ENCODE assay signal across 19 cellular contexts in genomic region chr18:67408240-67408639, GRCh38.
"Had no signal": no experiment of that assay in that cellular context is flagged by ENCODE, and none has a peak within 500 bp of the region (broad histone marks: within the 10 kb centered on the region; RNA-seq: fewer than 3 reads in every experiment).

No MANE protein-coding gene starts in this region.

- DNase-seq: cerebellar nuclear complex; colonic mucosa; effector CD4-positive, alpha-beta T cell; esophagus squamous epithelium; heart right ventricle; hypothalamus; islet precursor cell; mammary epithelial cell; naive thymus-derived CD8-positive, alpha-beta T cell; posterior cingulate gyrus; stimulated activated CD4-positive, alpha-beta T cell treated with anti-CD3 and anti-CD28 coated beads, Interleukin-2, amount 100 ng/mL, for 24 hours; stimulated activated CD4-positive, alpha-beta T cell treated with anti-CD3 and anti-CD28 coated beads, Interleukin-4, amount 100 ng/mL, for 4 hours; stimulated activated naive B cell treated with anti-CD40 and anti-IgM and Interleukin-4, amounts not matched to agents 10 μg/mL and 1 μg/mL and 100 μg/mL, for 72 hours; stomach; substantia nigra; transverse colon had no signal

- H3K4me3 ChIP-seq: colonic mucosa, esophagus squamous epithelium, heart right ventricle, skin epidermis, stomach, thoracic aorta, transverse colon had no signal

- H3K27ac Mint-ChIP-seq: naive thymus-derived CD8-positive, alpha-beta T cell; stimulated activated naive B cell treated with anti-CD40 and anti-IgM and Interleukin-4, amounts not matched to agents 10 μg/mL and 1 μg/mL and 100 μg/mL, for 72 hours had no signal

- H3K36me3 Mint-ChIP-seq: naive thymus-derived CD8-positive, alpha-beta T cell; stimulated activated naive B cell treated with anti-CD40 and anti-IgM and Interleukin-4, amounts not matched to agents 10 μg/mL and 1 μg/mL and 100 μg/mL, for 72 hours had no signal

- H3K4me3 Mint-ChIP-seq: naive thymus-derived CD8-positive, alpha-beta T cell; neural crest cell; stimulated activated naive B cell treated with anti-CD40 and anti-IgM and Interleukin-4, amounts not matched to agents 10 μg/mL and 1 μg/mL and 100 μg/mL, for 72 hours had no signal

- H3K4me1 Mint-ChIP-seq: neural crest cell; stimulated activated naive B cell treated with anti-CD40 and anti-IgM and Interleukin-4, amounts not matched to agents 10 μg/mL and 1 μg/mL and 100 μg/mL, for 72 hours had no signal

- H3K27me3 Mint-ChIP-seq: naive thymus-derived CD8-positive, alpha-beta T cell; stimulated activated naive B cell treated with anti-CD40 and anti-IgM and Interleukin-4, amounts not matched to agents 10 μg/mL and 1 μg/mL and 100 μg/mL, for 72 hours had no signal

- H3K9me3 Mint-ChIP-seq: naive thymus-derived CD8-positive, alpha-beta T cell; neural crest cell; stimulated activated naive B cell treated with anti-CD40 and anti-IgM and Interleukin-4, amounts not matched to agents 10 μg/mL and 1 μg/mL and 100 μg/mL, for 72 hours had no signal
